ENCODE assay signal across 8 cellular contexts in the genomic region with DNA sequence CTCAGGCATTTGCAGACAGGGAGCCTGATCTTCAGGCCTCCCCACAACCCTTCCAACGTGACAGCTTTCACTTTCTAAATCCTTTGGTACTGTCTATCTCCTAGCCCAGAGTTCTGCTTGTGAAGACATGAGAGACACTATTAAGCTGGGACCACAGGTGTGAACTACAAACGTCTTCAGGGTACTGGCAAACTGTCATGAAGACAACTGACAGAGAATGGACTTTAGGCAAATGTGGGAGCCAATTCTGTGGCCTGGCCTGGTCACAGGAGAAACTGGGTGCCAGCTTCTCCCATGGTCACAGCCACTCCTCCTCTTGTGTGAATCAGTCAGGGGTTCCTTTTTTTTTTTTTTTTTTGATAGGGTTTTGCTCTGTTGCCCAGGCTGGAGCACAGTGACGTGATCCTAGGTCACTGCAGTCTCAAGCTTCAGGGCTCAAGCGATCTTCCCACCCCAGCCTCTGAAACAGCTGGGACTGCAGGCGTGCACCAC. TPM values are rescaled to one million over a fixed set of nuclear protein-coding genes. Genes with fewer than 3 reads are reported as not detected.
A peak's percentile ranks its signal among the peaks of the same experiment; 100 is the strongest.
DNase-seq lines count a peak whose midpoint lies in the region; ATAC-seq and TF ChIP-seq lines count a peak whose summit lies in the region.

No MANE protein-coding gene starts in this region.

- H3K4me3 ChIP-seq in GM08714 (ENCODE audit: low read length) (peak overlapping the region; percentile 6; the same call in 1 of the 2 replicates), esophagus (ENCODE audit: low read depth in 1 of 2, low read length in 2 of 2) (no peak overlapping the region), PC-9 (no peak overlapping the region)

- no peaks in the 10 kb centered on the region for H3F3A ChIP-seq in PC-9 (ENCODE audit: insufficient read depth, low read depth)

- H2AFZ ChIP-seq in PC-9 = no peak overlapping the region

- H3K9me3 ChIP-seq in esophagus (ENCODE audit: control insufficient read depth in 2 of 2, insufficient read depth in 1 of 2, low read depth in 1 of 2, low read length in 1 of 2) (no peaks in the 10 kb centered on the region), PC-9 (ENCODE audit: insufficient read depth, low read depth) (no peaks in the 10 kb centered on the region)

- DNase-seq in NCI-H82 (lab: John Stamatoyannopoulos, UW) = no peak
- DNase-seq in NCI-H2171 treated with DMSO at 0.1 percent for 48 hours (lab: John Stamatoyannopoulos, UW) = no peak
- no peak for DNase-seq in PC-9
- no peak for DNase-seq in progenitor cell of endocrine pancreas (ENCODE audit: low spot score, unreplicated experiment)

- POLR2A ChIA-PET in PC-9 (lab: Charles Lee; ENCODE audit: unreplicated experiment) = interaction anchor here (0.6 to 0.7 kb wide), 2 partner anchors 166 to 456 kb away, joined by 3 to 7 read pairs; no protein-coding TSS in a partner anchor

- H4K20me1 ChIP-seq in PC-9 (ENCODE audit: insufficient read depth) = no peaks in the 10 kb centered on the region

- H3K9me3 Mint-ChIP-seq in progenitor cell of endocrine pancreas (ENCODE audit: low read depth) = no peaks in the 10 kb centered on the region

- H3K4me1 ChIP-seq in esophagus (ENCODE audit: control insufficient read depth in 2 of 2, insufficient read depth in 2 of 2, low read length in 1 of 2) (no peaks in the 10 kb centered on the region), PC-9 (replicated peaks; ENCODE audit: insufficient read depth) (no peaks in the 10 kb centered on the region)

- no TSS peak for BruUV-seq in PC-9 (replicated peaks; lab: Mats Ljungman, UMichigan)

- H3K27ac ChIP-seq in esophagus (ENCODE audit: low read depth in 2 of 2, low read length in 1 of 2) (peak overlapping the region; percentile 15 to 36), PC-9 (no peak overlapping the region)

- no peaks in the 10 kb centered on the region for H3K36me3 Mint-ChIP-seq in progenitor cell of endocrine pancreas (ENCODE audit: insufficient read depth)

- no peaks in the 10 kb centered on the region for H3K79me2 ChIP-seq in PC-9 (ENCODE audit: low read depth)

- no peaks in the 10 kb centered on the region for H3K27me3 Mint-ChIP-seq in progenitor cell of endocrine pancreas

- peak; percentile 73 for ATAC-seq in GM21360 (IDR thresholded peaks at IDR 0.05; ENCODE audit: unreplicated experiment)
- peak; percentile 41 for ATAC-seq in HG03575 (IDR thresholded peaks at IDR 0.05; ENCODE audit: extremely low read depth, insufficient number of reproducible peaks, low FRiP score, unreplicated experiment)

- H3K36me3 ChIP-seq in esophagus (ENCODE audit: control insufficient read depth in 2 of 2, insufficient read depth in 2 of 2, low read length in 1 of 2) = peaks cover 0 to 5% of the 10 kb centered on the region in 2 donors
- H3K36me3 ChIP-seq in PC-9 (ENCODE audit: low read depth) = no peaks in the 10 kb centered on the region; the same call in 1 of the 2 replicates

- CTCF ChIA-PET in PC-9 (lab: Charles Lee) = interaction anchor here (0.7 kb wide), 1 partner anchor 26 kb away, joined by 5 read pairs; no protein-coding TSS in a partner anchor

- TF ChIP-seq CTCF in PC-9 (conservative IDR thresholded peaks at IDR 0.05) (no peak), progenitor cell of endocrine pancreas (IDR thresholded peaks at IDR 0.05; ENCODE audit: unreplicated experiment) (no peak)

- no peak overlapping the region for H3K4me2 ChIP-seq in PC-9

- no peaks in the 10 kb centered on the region for H3K27me3 ChIP-seq in esophagus (ENCODE audit: control insufficient read depth in 1 of 2, insufficient read depth in 2 of 2, low read length in 2 of 2)
- H3K27me3 ChIP-seq in PC-9 (ENCODE audit: insufficient read depth, low read depth) = no peaks in the 10 kb centered on the region

- H3K27ac Mint-ChIP-seq in progenitor cell of endocrine pancreas = no peak overlapping the region

- intact Hi-C loops in PC-9 (cut with micrococcal nuclease; ENCODE audit: unreplicated experiment) = no loop called here

- H3K9me2 ChIP-seq in PC-9 (ENCODE audit: insufficient read depth) = no peaks in the 10 kb centered on the region

- WGBS in esophagus, 2 donors = 58 to 60% methylated on average over 5 of the region's 5 CpGs

- no peaks in the 10 kb centered on the region for H3K4me1 Mint-ChIP-seq in progenitor cell of endocrine pancreas (ENCODE audit: low read depth)

- H3K4me3 Mint-ChIP-seq in progenitor cell of endocrine pancreas (ENCODE audit: low read depth) = no peak overlapping the region

RNA-seq across cellular contexts. Expression of gene TRIM14, which starts 10.4 kb away (rescaled TPM):
- polyA plus RNA-seq in esophagus = 10 to 100 TPM in 1 of 2 donors, 1 to 10 TPM in 1; 9.3 to 12.2 TPM
- total RNA-seq in PC-9 (2021) (18.1 and 20.2 TPM in 2 replicates), progenitor cell of endocrine pancreas (2.9 and 3.1 TPM in 2 replicates)

RNA-seq across cellular contexts. Expression of gene NANS, which starts 52.1 kb away (rescaled TPM):
- 10 to 100 TPM; 48.7 to 54.0 TPM for polyA plus RNA-seq in esophagus
- total RNA-seq in PC-9 (2021) (74.6 and 84.9 TPM in 2 replicates), progenitor cell of endocrine pancreas (31.9 and 33.8 TPM in 2 replicates)
